In the genomic region with DNA sequence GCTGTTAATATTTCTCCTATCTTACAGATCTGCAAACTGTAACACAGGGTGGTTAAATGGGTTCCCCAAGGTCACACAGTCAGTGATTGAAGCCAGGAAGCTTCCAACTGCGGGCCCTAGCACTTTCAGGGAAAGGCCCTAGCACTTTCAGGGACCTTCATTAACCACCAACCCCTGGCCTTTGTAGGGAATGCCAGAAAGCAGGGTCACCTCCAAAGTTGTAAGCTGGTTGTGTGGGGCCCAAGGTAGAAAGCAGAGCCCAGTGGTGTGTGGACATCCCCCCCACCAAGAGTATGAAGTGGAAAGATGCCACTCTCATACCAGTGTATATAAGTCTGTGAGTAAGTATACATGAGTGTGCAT, we compare ENCODE assay signal across 11 cellular contexts. TPM values are rescaled to one million over a fixed set of nuclear protein-coding genes. Genes with fewer than 3 reads are reported as not detected.
A peak's percentile ranks its signal among the peaks of the same experiment; 100 is the strongest.
DNase-seq lines count a peak whose midpoint lies in the region; ATAC-seq and TF ChIP-seq lines count a peak whose summit lies in the region.
"Had no signal": no experiment of that assay in that cellular context is flagged by ENCODE, and none has a peak within 500 bp of the region (broad histone marks: within the 10 kb centered on the region; RNA-seq: fewer than 3 reads in every experiment).

No MANE protein-coding gene starts in this region.

- peaks cover 5% of the 10 kb centered on the region for H3K9me3 Mint-ChIP-seq in activated CD4-positive, alpha-beta T cell treated with anti-CD3 and anti-CD28 coated beads, Interleukin-2, amount 10 ng/mL, durations not matched to agents 24 days and 14 days
- H3K9me3 Mint-ChIP-seq in chondrocyte (ENCODE audit: low read depth) (no peaks in the 10 kb centered on the region), osteocyte (ENCODE audit: unreplicated experiment) (no peaks in the 10 kb centered on the region)

- H3K4me1 Mint-ChIP-seq in activated CD4-positive, alpha-beta T cell treated with anti-CD3 and anti-CD28 coated beads, Interleukin-2, amount 10 ng/mL, durations not matched to agents 24 days and 14 days: peaks cover 38% of the 10 kb centered on the region
- H3K4me1 Mint-ChIP-seq in chondrocyte (ENCODE audit: low read depth): peaks cover 66% of the 10 kb centered on the region
- peaks cover 60% of the 10 kb centered on the region for H3K4me1 Mint-ChIP-seq in osteocyte (ENCODE audit: unreplicated experiment)

- peak overlapping the region; percentile 59 for H3K4me3 Mint-ChIP-seq in activated CD4-positive, alpha-beta T cell treated with anti-CD3 and anti-CD28 coated beads, Interleukin-2, amount 10 ng/mL, durations not matched to agents 24 days and 14 days
- H3K4me3 Mint-ChIP-seq in chondrocyte (ENCODE audit: unreplicated experiment) (peak overlapping the region; percentile 51), osteocyte (ENCODE audit: unreplicated experiment) (peak overlapping the region; percentile 59)

- peaks cover 6% of the 10 kb centered on the region for H3K36me3 Mint-ChIP-seq in activated CD4-positive, alpha-beta T cell treated with anti-CD3 and anti-CD28 coated beads, Interleukin-2, amount 10 ng/mL, durations not matched to agents 24 days and 14 days (ENCODE audit: low read depth)
- peaks cover 7% of the 10 kb centered on the region for H3K36me3 Mint-ChIP-seq in chondrocyte (ENCODE audit: low read depth)
- peaks cover 6% of the 10 kb centered on the region for H3K36me3 Mint-ChIP-seq in osteocyte (ENCODE audit: unreplicated experiment)

- ATAC-seq in HG02981 (IDR thresholded peaks at IDR 0.05; ENCODE audit: unreplicated experiment): no peak

- peaks cover 73% of the 10 kb centered on the region for H3K27me3 Mint-ChIP-seq in activated CD4-positive, alpha-beta T cell treated with anti-CD3 and anti-CD28 coated beads, Interleukin-2, amount 10 ng/mL, durations not matched to agents 24 days and 14 days
- no peaks in the 10 kb centered on the region for H3K27me3 Mint-ChIP-seq in chondrocyte (ENCODE audit: low read depth)
- H3K27me3 Mint-ChIP-seq in osteocyte (ENCODE audit: unreplicated experiment): no peaks in the 10 kb centered on the region

- TF ChIP-seq CTCF in chondrocyte (IDR thresholded peaks at IDR 0.05): no peak
- no peak for TF ChIP-seq CTCF in osteocyte (IDR thresholded peaks at IDR 0.05)

- peak; percentile 59 for DNase-seq in activated CD4-positive, alpha-beta T cell treated with anti-CD3 and anti-CD28 coated beads, Interleukin-2, amount 10 ng/mL, durations not matched to agents 24 days and 14 days
- no peak for DNase-seq in activated CD4-positive, alpha-beta T cell treated with anti-CD3 and anti-CD28 coated beads for 4 hours
- peak; percentile 62 for DNase-seq in M059J (ENCODE audit: low read depth)
- DNase-seq in chondrocyte (ENCODE audit: low spot score): no peak
- no peak for DNase-seq in osteocyte (ENCODE audit: extremely low spot score, unreplicated experiment)
- DNase-seq in RPMI8226: no peak
- no peak for DNase-seq in AG08395 (ENCODE audit: low spot score)
- DNase-seq: NCI-H1092 treated with DMSO at 0.1 percent for 48 hours had no signal

- peak overlapping the region; percentile 65 for H3K27ac Mint-ChIP-seq in activated CD4-positive, alpha-beta T cell treated with anti-CD3 and anti-CD28 coated beads, Interleukin-2, amount 10 ng/mL, durations not matched to agents 24 days and 14 days
- H3K27ac Mint-ChIP-seq in chondrocyte (ENCODE audit: unreplicated experiment) (peak overlapping the region; percentile 91), osteocyte (ENCODE audit: unreplicated experiment) (peak overlapping the region; percentile 100)

- intact Hi-C loops in activated CD4-positive, alpha-beta T cell treated with anti-CD3 and anti-CD28 coated beads, Interleukin-2, amount 10 ng/mL, durations not matched to agents 24 days and 14 days (cut with micrococcal nuclease): loop anchor here (5.0 kb wide), 1 partner anchor 329 kb away; the partner anchor contains the start of gene ITGA6

RNA-seq across cellular contexts. Expression of gene DLX2, which starts 4.4 kb away (rescaled TPM):
- 0.26 TPM in 1 of 2 replicates, not detected in the other for total RNA-seq in activated CD4-positive, alpha-beta T cell treated with anti-CD3 and anti-CD28 coated beads, Interleukin-2, amount 10 ng/mL, durations not matched to agents 24 days and 14 days
- 1.9 and 4.2 TPM in 2 replicates for total RNA-seq in M059J (2014; rRNA removed; shearing (Covaris generic))
- total RNA-seq in chondrocyte (5.2 to 29.1 TPM (median 5.7 TPM) in 3 replicates), osteocyte (17.4 and 17.6 TPM in 2 replicates)
- total RNA-seq: activated CD8-positive, alpha-beta memory T cell treated with anti-CD3 and anti-CD28 coated beads for 36 hours; pancreas had no signal

RNA-seq across cellular contexts. Expression of gene DLX1, which starts 13.0 kb away (rescaled TPM):
- total RNA-seq in activated CD4-positive, alpha-beta T cell treated with anti-CD3 and anti-CD28 coated beads, Interleukin-2, amount 10 ng/mL, durations not matched to agents 24 days and 14 days: not detected in 2 replicates
- total RNA-seq in M059J (2014; rRNA removed; shearing (Covaris generic)): 5.6 and 6.8 TPM in 2 replicates
- total RNA-seq in chondrocyte (6.7 to 34.2 TPM (median 7.1 TPM) in 3 replicates), osteocyte (25.2 and 29.7 TPM in 2 replicates)
- total RNA-seq: activated CD8-positive, alpha-beta memory T cell treated with anti-CD3 and anti-CD28 coated beads for 36 hours had no signal

Comparison
In these comparisons a context has a peak if more than half of its experiments do, and no peak if none do; other contexts are left out.
1. DNase-seq: peak in activated CD4-positive, alpha-beta T cell treated with anti-CD3 and anti-CD28 coated beads, Interleukin-2, amount 10 ng/mL, durations not matched to agents 24 days and 14 days (single experiment) and M059J (single experiment); none in activated CD4-positive, alpha-beta T cell treated with anti-CD3 and anti-CD28 coated beads for 4 hours (0 of 2), chondrocyte (single experiment), osteocyte (single experiment), RPMI8226 (single experiment) and AG08395 (single experiment).
2. Peak in every context shown above with its lines, with median percentiles within 50 percentile points of each other: H3K27ac Mint-ChIP-seq and H3K4me3 Mint-ChIP-seq.